Comparison of ENCODE assay signal across 17 cellular contexts in the genomic region with DNA sequence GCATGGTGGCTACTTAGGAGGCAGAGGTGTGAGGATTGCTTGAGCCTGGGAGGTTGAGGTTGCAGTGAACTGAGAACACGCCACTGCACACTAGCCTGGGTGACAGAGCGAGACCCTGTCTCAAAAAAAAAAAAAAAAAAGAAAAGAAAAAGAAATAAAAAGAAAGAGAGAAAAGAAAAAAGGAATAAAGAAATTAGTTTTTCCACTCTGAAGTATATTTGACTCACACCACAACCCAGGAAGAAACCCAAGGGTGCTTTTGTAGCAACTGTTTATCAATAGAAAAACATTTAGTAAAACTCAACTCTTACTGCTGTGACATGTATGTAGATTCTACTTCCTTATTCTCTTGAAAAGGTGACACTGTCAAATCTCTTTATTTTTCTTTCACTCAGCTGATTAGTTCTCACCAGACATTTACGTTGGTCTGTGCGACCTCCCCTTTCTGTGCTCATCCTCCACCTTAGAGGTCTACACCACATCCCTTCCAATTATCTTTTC. TPM values are rescaled to one million over a fixed set of nuclear protein-coding genes. Genes with fewer than 3 reads are reported as not detected.
A peak's percentile ranks its signal among the peaks of the same experiment; 100 is the strongest.
DNase-seq lines count a peak whose midpoint lies in the region; ATAC-seq and TF ChIP-seq lines count a peak whose summit lies in the region.
"Had no signal": no experiment of that assay in that cellular context is flagged by ENCODE, and none has a peak within 500 bp of the region (broad histone marks: within the 10 kb centered on the region; RNA-seq: fewer than 3 reads in every experiment).

No MANE protein-coding gene starts in this region.

- H3K27ac ChIP-seq in breast epithelium: no peak overlapping the region
- H3K27ac ChIP-seq in RWPE1: peak overlapping the region; percentile 95
- H3K27ac ChIP-seq: sigmoid colon had no signal

- H3K4me1 Mint-ChIP-seq in MCF 10A (ENCODE audit: insufficient read depth, unreplicated experiment): peaks cover 35% of the 10 kb centered on the region
- peaks cover 71% of the 10 kb centered on the region for H3K4me1 Mint-ChIP-seq in stimulated activated memory B cell treated with anti-CD40 and anti-IgM and Interleukin-4, amounts not matched to agents 10 μg/mL and 1 μg/mL and 100 μg/mL, for 72 hours

- H3K9me3 Mint-ChIP-seq in MCF 10A (ENCODE audit: unreplicated experiment): no peaks in the 10 kb centered on the region
- H3K9me3 Mint-ChIP-seq in stimulated activated memory B cell treated with anti-CD40 and anti-IgM and Interleukin-4, amounts not matched to agents 10 μg/mL and 1 μg/mL and 100 μg/mL, for 72 hours: peaks cover 3% of the 10 kb centered on the region

- H3K36me3 Mint-ChIP-seq in MCF 10A (ENCODE audit: insufficient read depth, unreplicated experiment): peaks cover 4% of the 10 kb centered on the region
- no peaks in the 10 kb centered on the region for H3K36me3 Mint-ChIP-seq in stimulated activated memory B cell treated with anti-CD40 and anti-IgM and Interleukin-4, amounts not matched to agents 10 μg/mL and 1 μg/mL and 100 μg/mL, for 72 hours

- CTCF ChIA-PET in MCF 10A (lab: Yijun Ruan, JAX) (interaction anchor here (0.7 to 1.6 kb wide), 3 partner anchors 38 to 223 kb away, joined by 3 to 10 read pairs (median 3); no protein-coding TSS in a partner anchor), RWPE1 (lab: Yijun Ruan, JAX) (no interaction called here)

- POLR2A ChIA-PET in MCF 10A (lab: Yijun Ruan, JAX) (interaction anchor here (0.8 to 6.8 kb wide), 3 partner anchors 8 to 31 kb away, joined by 4 to 69 read pairs (median 8); no protein-coding TSS in a partner anchor), RWPE1 (lab: Yijun Ruan, JAX; ENCODE audit: low non-redundant PET) (no interaction called here)

- no TSS peak for BruUV-seq in MCF 10A (replicated peaks; lab: Mats Ljungman, UMichigan)

- no peak overlapping the region for H3K4me3 Mint-ChIP-seq in MCF 10A (ENCODE audit: unreplicated experiment)
- H3K4me3 Mint-ChIP-seq in stimulated activated memory B cell treated with anti-CD40 and anti-IgM and Interleukin-4, amounts not matched to agents 10 μg/mL and 1 μg/mL and 100 μg/mL, for 72 hours: peak overlapping the region; percentile 1

- DNase-seq in MCF 10A (ENCODE audit: unreplicated experiment): no peak
- no peak for DNase-seq in breast epithelium (ENCODE audit: low spot score in 2 of 2)
- no peak for DNase-seq in RWPE1 (ENCODE audit: low spot score)
- DNase-seq in NCI-H2029 (lab: John Stamatoyannopoulos, UW): no peak
- no peak for DNase-seq in stimulated activated CD4-positive, alpha-beta T cell treated with anti-CD3 and anti-CD28 coated beads, Interleukin-12 subunit alpha, Interleukin-12 subunit beta, amount 100 ng/mL, for 4 hours
- DNase-seq in mucosa of gallbladder (ENCODE audit: low spot score): no peak
- DNase-seq: ACHN; activated CD4-positive, CD25-positive, alpha-beta regulatory T cell treated with anti-CD3 and anti-CD28 coated beads, Interleukin-2, amount 50 U/mL, for 72 hours; DMS 273 treated with DMSO at 0.1 percent for 48 hours; NCI-H1048; NCI-H524 treated with DMSO at 0.1 percent for 48 hours; sigmoid colon; SK-N-SH; upper lobe of left lung had no signal

- H3K9me3 ChIP-seq in breast epithelium: no peaks in the 10 kb centered on the region
- H3K9me3 ChIP-seq: HAP-1, sigmoid colon, SK-N-SH, upper lobe of left lung had no signal

- no peaks in the 10 kb centered on the region for H3K4me1 ChIP-seq in breast epithelium
- H3K4me1 ChIP-seq: sigmoid colon had no signal

- no peak overlapping the region for H3K4me3 ChIP-seq in breast epithelium
- H3K4me3 ChIP-seq: HAP-1, sigmoid colon, upper lobe of left lung had no signal

- H3K27ac Mint-ChIP-seq in MCF 10A (ENCODE audit: low read depth, unreplicated experiment): peak overlapping the region; percentile 61
- peak overlapping the region; percentile 96 for H3K27ac Mint-ChIP-seq in stimulated activated memory B cell treated with anti-CD40 and anti-IgM and Interleukin-4, amounts not matched to agents 10 μg/mL and 1 μg/mL and 100 μg/mL, for 72 hours

- no peaks in the 10 kb centered on the region for H3K27me3 Mint-ChIP-seq in MCF 10A (ENCODE audit: insufficient read depth, unreplicated experiment)
- no peaks in the 10 kb centered on the region for H3K27me3 Mint-ChIP-seq in stimulated activated memory B cell treated with anti-CD40 and anti-IgM and Interleukin-4, amounts not matched to agents 10 μg/mL and 1 μg/mL and 100 μg/mL, for 72 hours

- H3K36me3 ChIP-seq in breast epithelium: no peaks in the 10 kb centered on the region
- H3K36me3 ChIP-seq: HAP-1, sigmoid colon, upper lobe of left lung had no signal

- no peak for TF ChIP-seq POLR2A in breast epithelium (IDR thresholded peaks at IDR 0.05)

- TF ChIP-seq CTCF in MCF 10A (IDR thresholded peaks at IDR 0.05; ENCODE audit: unreplicated experiment) (no peak), breast epithelium (IDR thresholded peaks at IDR 0.05) (no peak), RWPE1 (conservative IDR thresholded peaks at IDR 0.05; ENCODE audit: low read depth) (no peak)

- intact Hi-C loops in MCF 10A (cut with micrococcal nuclease) (no loop called here), breast epithelium (cut with DNase I; ENCODE audit: low total_unique reads) (no loop called here)

- no peaks in the 10 kb centered on the region for H3K27me3 ChIP-seq in breast epithelium
- H3K27me3 ChIP-seq: sigmoid colon, upper lobe of left lung had no signal

- peak; percentile 36 for ATAC-seq in HG02884 (IDR thresholded peaks at IDR 0.05; ENCODE audit: unreplicated experiment)
- peak; percentile 82 for ATAC-seq in stimulated activated memory B cell treated with anti-CD40 and anti-IgM and Interleukin-4, amounts not matched to agents 10 μg/mL and 1 μg/mL and 100 μg/mL, for 72 hours

RNA-seq across cellular contexts. Expression of a gene that starts 39.4 kb away (rescaled TPM):
- total RNA-seq in MCF 10A (2022) (35.4 and 63.8 TPM in 2 replicates), breast epithelium (10 to 100 TPM; 18.7 to 35.9 (median 29.5) TPM), mucosa of gallbladder (28.2 TPM)
